ENCODE assay signal across 7 cellular contexts in the genomic region with DNA sequence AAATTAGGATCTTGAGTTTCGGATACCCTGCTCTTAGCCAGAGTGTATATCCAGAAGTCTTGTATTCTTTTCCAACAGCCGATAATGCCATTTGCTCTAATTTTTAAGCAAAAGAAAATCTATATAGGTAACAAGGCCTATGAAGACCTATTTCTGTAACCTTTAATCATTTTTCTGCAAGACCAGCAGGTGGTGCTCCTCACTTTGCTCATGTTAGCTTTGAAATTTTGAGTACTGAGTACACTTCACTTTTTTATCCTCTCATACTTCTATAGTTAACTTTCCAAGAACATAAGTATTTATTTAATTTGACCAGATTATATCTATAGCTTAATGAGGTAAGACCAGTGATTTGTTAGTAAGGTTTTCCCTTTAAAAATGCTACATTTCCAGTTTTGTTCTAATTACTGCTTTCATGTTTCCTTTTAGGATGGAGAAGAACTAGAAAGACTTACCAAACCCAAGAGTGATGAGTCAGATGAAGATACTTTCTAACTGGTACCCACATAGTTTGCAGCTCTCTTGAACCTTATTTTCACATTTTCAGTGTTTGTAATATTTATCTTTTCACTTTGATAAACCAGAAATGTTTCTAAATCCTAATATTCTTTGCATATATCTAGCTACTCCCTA. TPM values are rescaled to one million over a fixed set of nuclear protein-coding genes. Genes with fewer than 3 reads are reported as not detected.
DNase-seq lines count a peak whose midpoint lies in the region; ATAC-seq and TF ChIP-seq lines count a peak whose summit lies in the region.

No MANE protein-coding gene starts in this region.

- no peak overlapping the region for H3K27ac ChIP-seq in right lobe of liver
- H3K27ac ChIP-seq in vagina: no peak overlapping the region

- CTCF ChIA-PET in HEK293T (lab: Yijun Ruan, JAX): interaction anchor here (0.6 to 1.3 kb wide), 8 partner anchors 9 to 231 kb away, joined by 3 to 6 read pairs (median 4); no protein-coding TSS in a partner anchor

- H3K36me3 ChIP-seq in right lobe of liver (peaks cover 0 to 31% (median 3%) of the 10 kb centered on the region in 4 donors), vagina (peaks cover 0 to 47% of the 10 kb centered on the region in 2 donors)

- H3K27me3 ChIP-seq in right lobe of liver: no peaks in the 10 kb centered on the region
- no peaks in the 10 kb centered on the region for H3K27me3 ChIP-seq in vagina

- peak in 3 of 4 donors; percentile 45 to 63 (median 60) for ATAC-seq in right lobe of liver
- ATAC-seq in HG03469 (IDR thresholded peaks at IDR 0.05; ENCODE audit: unreplicated experiment): no peak

- peak; percentile 29 to 65 (median 59) for TF ChIP-seq CTCF in right lobe of liver (IDR thresholded peaks at IDR 0.05)
- TF ChIP-seq CTCF in vagina (IDR thresholded peaks at IDR 0.05): peak; percentile 32 to 49 (median 43)

- H3K4me1 ChIP-seq in right lobe of liver (no peaks in the 10 kb centered on the region), vagina (no peaks in the 10 kb centered on the region)

- WGBS in right lobe of liver (ENCODE audit: insufficient coverage, low coverage, low lambda C conversion rate, missing lambda C conversion rate): 70% methylated on average over 2 of the region's 2 CpGs

- intact Hi-C loops in right lobe of liver (cut with DNase I) (no loop called here), vagina (cut with DNase I) (no loop called here)

- TF ChIP-seq POLR2A in right lobe of liver (IDR thresholded peaks at IDR 0.05) (no peak), vagina (IDR thresholded peaks at IDR 0.05) (no peak)

- H3K9me3 ChIP-seq in right lobe of liver (no peaks in the 10 kb centered on the region), vagina (no peaks in the 10 kb centered on the region)

- DNase-seq in DMS53 treated with DMSO at 0.1 percent for 48 hours (lab: John Stamatoyannopoulos, UW; ENCODE audit: unreplicated experiment): peak; percentile 50
- peak; percentile 12 for DNase-seq in HEK293T (ENCODE audit: extremely low spot score)
- DNase-seq in NOMO-1 treated with DMSO at 0.1 percent for 48 hours (lab: John Stamatoyannopoulos, UW; ENCODE audit: unreplicated experiment): peak; percentile 57
- peak; percentile 74 for DNase-seq in amniotic epithelial cell (ENCODE audit: low read depth)
- DNase-seq in right lobe of liver: no peak
- DNase-seq in vagina (ENCODE audit: extremely low spot score in 2 of 2): no peak

- no peak overlapping the region for H3K4me3 ChIP-seq in right lobe of liver
- no peak overlapping the region for H3K4me3 ChIP-seq in vagina

- POLR2A ChIA-PET in HEK293T (lab: Yijun Ruan, JAX): interaction anchor here (1.7 kb wide), 1 partner anchor 59 kb away, joined by 6 read pairs; the partner anchor contains the start of gene CCDC80

TF ChIP-seq in HEK293T, 16 proteins besides CTCF, POLR2A, EP300 and RAD21:
- TF ChIP-seq PKNOX1 (IDR thresholded peaks at IDR 0.05) (no peak), FOXM1 (IDR thresholded peaks at IDR 0.05; ENCODE audit: borderline replicate concordance) (no peak), FOXA1 (IDR thresholded peaks at IDR 0.05) (no peak), SUZ12 (IDR thresholded peaks at IDR 0.05) (no peak), CTBP1 (IDR thresholded peaks at IDR 0.05; ENCODE audit: borderline replicate concordance) (no peak), BHLHE40 (IDR thresholded peaks at IDR 0.05; ENCODE audit: borderline replicate concordance) (no peak), L3MBTL2 (conservative IDR thresholded peaks at IDR 0.05) (no peak), ZNF384 (IDR thresholded peaks at IDR 0.05) (no peak), HDGF (IDR thresholded peaks at IDR 0.05; ENCODE audit: borderline replicate concordance) (no peak), ARNT (IDR thresholded peaks at IDR 0.05) (no peak), LEF1 (IDR thresholded peaks at IDR 0.05; ENCODE audit: borderline replicate concordance) (no peak), TARDBP (IDR thresholded peaks at IDR 0.05) (no peak), FOXK2 (IDR thresholded peaks at IDR 0.05) (no peak), NFRKB (IDR thresholded peaks at IDR 0.05) (no peak), SP1 (IDR thresholded peaks at IDR 0.05) (no peak)

RNA-seq across cellular contexts. Expression of gene SLC35A5, which starts 20.5 kb away (rescaled TPM):
- total RNA-seq in right lobe of liver (10 to 100 TPM; 12.2 to 24.0 (median 17.7) TPM), vagina (12.8 TPM)

RNA-seq across cellular contexts. Expression of gene ATG3, which starts 20.6 kb away (rescaled TPM):
- total RNA-seq in right lobe of liver: 10 to 100 TPM; 19.9 to 57.8 (median 27.1) TPM
- total RNA-seq in vagina: 56.5 TPM

RNA-seq across cellular contexts. Expression of gene CCDC80, which starts 58.6 kb away (rescaled TPM):
- 1 to 10 TPM in 4 of 6 experiments, under 1 TPM in 2; 0.55 to 5.8 (median 1.3) TPM for total RNA-seq in right lobe of liver
- total RNA-seq in vagina: 51.6 TPM

Comparison
In these comparisons a context has a peak if more than half of its experiments do, and no peak if none do; other contexts are left out.
1. DNase-seq: peak in DMS53 treated with DMSO at 0.1 percent for 48 hours (single experiment), HEK293T (single experiment), NOMO-1 treated with DMSO at 0.1 percent for 48 hours (single experiment) and amniotic epithelial cell (single experiment); none in right lobe of liver (0 of 3) and vagina (0 of 2).